Comparison of ENCODE assay signal across 16 cellular contexts in genomic region chr2:58502931-58503330, GRCh38.
DNase-seq lines count a peak whose midpoint lies in the region; ATAC-seq, FAIRE-seq and TF ChIP-seq lines count a peak whose summit lies in the region.
"Had no signal": no experiment of that assay in that cellular context is flagged by ENCODE, and none has a peak within 500 bp of the region (broad histone marks: within the 10 kb centered on the region; RNA-seq: fewer than 3 reads in every experiment).

No MANE protein-coding gene starts in this region.

- peak; percentile 23 for FAIRE-seq in G401.6 (lab: Jason Lieb, UNC)

- H3K27me3 ChIP-seq in PC-3 (ENCODE audit: low read length), result no peaks in the 10 kb centered on the region
- H3K27me3 ChIP-seq: BE2C had no signal

- no peak overlapping the region for H3K4me3 ChIP-seq in PC-3 (ENCODE audit: low read length)
- H3K4me3 ChIP-seq: A549 had no signal

- no peak overlapping the region for H3K4me2 ChIP-seq in PC-3 (ENCODE audit: low read length)
- H3K4me2 ChIP-seq: A549 had no signal

- H3K9ac ChIP-seq in PC-3 (ENCODE audit: low read length), result no peak overlapping the region

- H3K27ac ChIP-seq in PC-3 (ENCODE audit: low read length), result no peak overlapping the region
- H3K27ac ChIP-seq: A549, C4-2B had no signal

- H4K20me1 ChIP-seq in PC-3 (ENCODE audit: low read length), result no peaks in the 10 kb centered on the region

- no peak for TF ChIP-seq CTCF in PC-3 (conservative IDR thresholded peaks at IDR 0.05; ENCODE audit: low read depth, low read length)

- POLR2A ChIA-PET in PC-3 (lab: Charles Lee; ENCODE audit: unreplicated experiment), result no interaction called here

- H3K79me2 ChIP-seq in PC-3 (ENCODE audit: low read length), result no peaks in the 10 kb centered on the region

- BruUV-seq in PC-3 (replicated peaks; lab: Mats Ljungman, UMichigan), result no TSS peak

- H2AFZ ChIP-seq in PC-3 (ENCODE audit: low read length), result no peak overlapping the region

- intact Hi-C loops in PC-3 (cut with micrococcal nuclease), result no loop called here

- H3K9me2 ChIP-seq in PC-3 (replicated peaks; ENCODE audit: low read length), result no peaks in the 10 kb centered on the region

- CTCF ChIA-PET in PC-3 (lab: Charles Lee), result interaction anchor here (0.5 to 0.7 kb wide), 2 partner anchors 11 to 795 kb away, joined by 3 to 6 read pairs; no protein-coding TSS in a partner anchor

- no peaks in the 10 kb centered on the region for H3K36me3 ChIP-seq in PC-3 (ENCODE audit: low read depth, low read length)
- H3K36me3 ChIP-seq: BE2C had no signal

- H3K9me3 ChIP-seq in PC-3 (ENCODE audit: low read length), result no peaks in the 10 kb centered on the region
- H3K9me3 ChIP-seq: A549, BE2C had no signal

- peak; percentile 1 for DNase-seq in NCI-H748 (lab: John Stamatoyannopoulos, UW; ENCODE audit: unreplicated experiment)
- DNase-seq in NCI-H748 treated with DMSO at 0.1 percent for 48 hours (lab: John Stamatoyannopoulos, UW), result no peak
- DNase-seq in PC-3, result peak; percentile 24
- DNase-seq in stimulated activated CD4-positive, alpha-beta T cell treated with anti-CD3 and anti-CD28 coated beads, Interleukin-4, amount 100 ng/mL, for 24 hours, result no peak
- DNase-seq in activated gamma-delta T cell (lab: John Stamatoyannopoulos, UW), result no peak
- DNase-seq: BE2C; CD4-positive, alpha-beta memory T cell; COR-L47; DND-41; GF-D8; HCEC 1CT; HFFc6 had no signal

- ATAC-seq in PC-3, result 0 out of 2 replicates have a peak, but pooled peaks have one; percentile 33
- ATAC-seq in GM18907 (IDR thresholded peaks at IDR 0.05; ENCODE audit: unreplicated experiment), result no peak
- ATAC-seq: A549 had no signal

- H3K4me1 ChIP-seq in PC-3 (ENCODE audit: insufficient read depth, low read length), result no peaks in the 10 kb centered on the region
- H3K4me1 ChIP-seq: A549, BE2C had no signal

- H3F3A ChIP-seq in PC-3 (ENCODE audit: low read length, unreplicated experiment), result no peaks in the 10 kb centered on the region

Comparison
In these comparisons a context has a peak if more than half of its experiments do, and no peak if none do; other contexts are left out.
1. DNase-seq: peak in NCI-H748 (single experiment) and PC-3 (single experiment); none in NCI-H748 treated with DMSO at 0.1 percent for 48 hours (single experiment), stimulated activated CD4-positive, alpha-beta T cell treated with anti-CD3 and anti-CD28 coated beads, Interleukin-4, amount 100 ng/mL, for 24 hours (single experiment) and activated gamma-delta T cell (single experiment).